Comparison of ENCODE assay signal across 35 cellular contexts in genomic region chr20:665276-665675, GRCh38. TPM values are rescaled to one million over a fixed set of nuclear protein-coding genes. Genes with fewer than 3 reads are reported as not detected.
"Had no signal": no experiment of that assay in that cellular context is flagged by ENCODE, and none has a peak within 500 bp of the region (broad histone marks: within the 10 kb centered on the region; RNA-seq: fewer than 3 reads in every experiment).

No MANE protein-coding gene starts in this region.

- H3K9ac ChIP-seq: parathyroid adenoma had no signal

- ATAC-seq: activated naive CD8-positive, alpha-beta T cell treated with anti-CD3 and anti-CD28 coated beads, Interleukin-2, amount 50 U/mL, for 24 hours; activated T-cell treated with anti-CD3 and anti-CD28 coated beads, Interleukin-2, amount 50 U/mL, for 4 hours; activated T-helper 17 cell treated with anti-CD3 and anti-CD28 coated beads, Interleukin-2, amount 50 U/mL, for 72 hours; esophagus mucosa; heart right ventricle; left lung; lower lobe of right lung; naive thymus-derived CD8-positive, alpha-beta T cell; psoas muscle; stimulated activated memory B cell treated with anti-CD40 and anti-IgM and Interleukin-4, amounts not matched to agents 10 μg/mL and 1 μg/mL and 100 μg/mL, for 72 hours; upper lobe of right lung had no signal

- H3K4me3 Mint-ChIP-seq: activated CD4-positive, alpha-beta memory T cell treated with anti-CD3 and anti-CD28 coated beads, Interleukin-2, amount 10 ng/mL, durations not matched to agents 7 days and 5 days; activated CD4-positive, alpha-beta T cell treated with anti-CD3 and anti-CD28 coated beads, Interleukin-2, amount 10 ng/mL, durations not matched to agents 24 days and 14 days; activated naive CD8-positive, alpha-beta T cell treated with anti-CD3 and anti-CD28 coated beads, Interleukin-2, amount 50 U/mL, for 24 hours; activated T-cell treated with anti-CD3 and anti-CD28 coated beads, Interleukin-2, amount 50 U/mL, for 4 hours; activated T-helper 17 cell treated with anti-CD3 and anti-CD28 coated beads, Interleukin-2, amount 50 U/mL, for 72 hours; dendritic cell treated with granulocyte-macrophage colony-stimulating factor and Interleukin-4, amounts not matched to agents 40 ng/mL and 50 ng/mL, for 4 days; endodermal cell; naive thymus-derived CD8-positive, alpha-beta T cell; neural crest cell; stimulated activated memory B cell treated with anti-CD40 and anti-IgM and Interleukin-4, amounts not matched to agents 10 μg/mL and 1 μg/mL and 100 μg/mL, for 72 hours had no signal

- H3K36me3 ChIP-seq: breast epithelium, heart right ventricle, left lung, lower lobe of right lung, sigmoid colon, stomach, thyroid gland, upper lobe of right lung, WERI-Rb-1 had no signal

- H3K9me3 Mint-ChIP-seq: activated CD4-positive, alpha-beta memory T cell treated with anti-CD3 and anti-CD28 coated beads, Interleukin-2, amount 10 ng/mL, durations not matched to agents 7 days and 5 days; activated CD4-positive, alpha-beta T cell treated with anti-CD3 and anti-CD28 coated beads, Interleukin-2, amount 10 ng/mL, durations not matched to agents 24 days and 14 days; activated naive CD8-positive, alpha-beta T cell treated with anti-CD3 and anti-CD28 coated beads, Interleukin-2, amount 50 U/mL, for 24 hours; activated T-cell treated with anti-CD3 and anti-CD28 coated beads, Interleukin-2, amount 50 U/mL, for 4 hours; activated T-helper 17 cell treated with anti-CD3 and anti-CD28 coated beads, Interleukin-2, amount 50 U/mL, for 72 hours; dendritic cell treated with granulocyte-macrophage colony-stimulating factor and Interleukin-4, amounts not matched to agents 40 ng/mL and 50 ng/mL, for 4 days; naive thymus-derived CD8-positive, alpha-beta T cell; neural crest cell; stimulated activated memory B cell treated with anti-CD40 and anti-IgM and Interleukin-4, amounts not matched to agents 10 μg/mL and 1 μg/mL and 100 μg/mL, for 72 hours had no signal

- H3K27ac Mint-ChIP-seq: activated CD4-positive, alpha-beta memory T cell treated with anti-CD3 and anti-CD28 coated beads, Interleukin-2, amount 10 ng/mL, durations not matched to agents 7 days and 5 days; activated CD4-positive, alpha-beta T cell treated with anti-CD3 and anti-CD28 coated beads, Interleukin-2, amount 10 ng/mL, durations not matched to agents 24 days and 14 days; activated naive CD8-positive, alpha-beta T cell treated with anti-CD3 and anti-CD28 coated beads, Interleukin-2, amount 50 U/mL, for 24 hours; activated T-helper 17 cell treated with anti-CD3 and anti-CD28 coated beads, Interleukin-2, amount 50 U/mL, for 72 hours; endodermal cell; naive thymus-derived CD8-positive, alpha-beta T cell; stimulated activated memory B cell treated with anti-CD40 and anti-IgM and Interleukin-4, amounts not matched to agents 10 μg/mL and 1 μg/mL and 100 μg/mL, for 72 hours had no signal

- FAIRE-seq: small intestine had no signal

- H3K36me3 Mint-ChIP-seq: stimulated activated memory B cell treated with anti-CD40 and anti-IgM and Interleukin-4, amounts not matched to agents 10 μg/mL and 1 μg/mL and 100 μg/mL, for 72 hours had no signal

- DNase-seq: activated CD4-positive, alpha-beta memory T cell treated with anti-CD3 and anti-CD28 coated beads, Interleukin-2, amount 10 ng/mL, durations not matched to agents 7 days and 5 days; activated CD4-positive, alpha-beta T cell treated with anti-CD3 and anti-CD28 coated beads, Interleukin-2, amount 10 ng/mL, durations not matched to agents 24 days and 14 days; activated CD4-positive, CD25-positive, alpha-beta regulatory T cell treated with anti-CD3 and anti-CD28 coated beads, Interleukin-2, amount 50 U/mL, for 72 hours; activated CD8-positive, alpha-beta memory T cell treated with anti-CD3 and anti-CD28 coated beads, Interleukin-2, amount 50 U/mL, for 48 hours; activated gamma-delta T cell treated with Interleukin-2 at 50 U/mL for 16 hours; activated naive CD4-positive, alpha-beta T cell treated with anti-CD3 and anti-CD28 coated beads, Interleukin-2, amount 50 U/mL, for 16 hours; activated naive CD8-positive, alpha-beta T cell treated with anti-CD3 and anti-CD28 coated beads, Interleukin-2, amount 50 U/mL, for 24 hours; activated T-cell treated with anti-CD3 and anti-CD28 coated beads, Interleukin-2, amount 50 U/mL, for 4 hours; central memory CD4-positive, alpha-beta T cell; endodermal cell; foreskin fibroblast; heart right ventricle; left lung; lower lobe of right lung; mesenchymal stem cell; naive thymus-derived CD8-positive, alpha-beta T cell; nucleus accumbens; psoas muscle; sigmoid colon; small intestine; stimulated activated CD4-positive, alpha-beta T cell treated with anti-CD3 and anti-CD28 coated beads, Interleukin-1b, Interleukin-23, amount 100 ng/mL, for 48 hours; stimulated activated CD4-positive, alpha-beta T cell treated with anti-CD3 and anti-CD28 coated beads, Interleukin-4, amount 100 ng/mL, for 4 hours; stimulated activated CD8-positive, alpha-beta memory T cell treated with anti-CD3 and anti-CD28 coated beads, Interleukin-4, amount 100 ng/mL, for 48 hours; stomach; T1000; thyroid gland; upper lobe of right lung; WERI-Rb-1 had no signal

- H3K4me1 ChIP-seq: breast epithelium, upper lobe of right lung had no signal

- H3K9me3 ChIP-seq: breast epithelium, heart right ventricle, left lung, lower lobe of right lung, psoas muscle, sigmoid colon, stomach, thyroid gland, upper lobe of right lung had no signal

- H3K4me3 ChIP-seq: breast epithelium, heart right ventricle, left lung, lower lobe of right lung, psoas muscle, sigmoid colon, stomach, thyroid gland, upper lobe of right lung had no signal

- H3K27ac ChIP-seq: breast epithelium, left lung, lower lobe of right lung, parathyroid adenoma, psoas muscle, sigmoid colon, stomach, thyroid gland, upper lobe of right lung, WERI-Rb-1 had no signal

RNA-seq across cellular contexts. Expression of gene SCRT2, which starts 10.3 kb away (rescaled TPM):
- total RNA-seq: activated CD4-positive, alpha-beta memory T cell treated with anti-CD3 and anti-CD28 coated beads, Interleukin-2, amount 10 ng/mL, durations not matched to agents 7 days and 5 days; activated CD4-positive, alpha-beta T cell treated with anti-CD3 and anti-CD28 coated beads, Interleukin-2, amount 10 ng/mL, durations not matched to agents 24 days and 14 days; activated T-cell treated with anti-CD3 and anti-CD28 coated beads, Interleukin-2, amount 50 U/mL, for 4 hours; activated T-helper 17 cell treated with anti-CD3 and anti-CD28 coated beads, Interleukin-2, amount 50 U/mL, for 72 hours; breast epithelium; endodermal cell; esophagus mucosa; heart right ventricle; left lung; lower lobe of right lung; naive thymus-derived CD8-positive, alpha-beta T cell; psoas muscle; sigmoid colon; stomach; thyroid gland; upper lobe of right lung had no signal

RNA-seq across cellular contexts. Expression of gene TCF15, which starts 55.2 kb away (rescaled TPM):
- total RNA-seq: activated CD4-positive, alpha-beta memory T cell treated with anti-CD3 and anti-CD28 coated beads, Interleukin-2, amount 10 ng/mL, durations not matched to agents 7 days and 5 days; activated T-helper 17 cell treated with anti-CD3 and anti-CD28 coated beads, Interleukin-2, amount 50 U/mL, for 72 hours; esophagus mucosa; naive thymus-derived CD8-positive, alpha-beta T cell had no signal
